In the genomic region with DNA sequence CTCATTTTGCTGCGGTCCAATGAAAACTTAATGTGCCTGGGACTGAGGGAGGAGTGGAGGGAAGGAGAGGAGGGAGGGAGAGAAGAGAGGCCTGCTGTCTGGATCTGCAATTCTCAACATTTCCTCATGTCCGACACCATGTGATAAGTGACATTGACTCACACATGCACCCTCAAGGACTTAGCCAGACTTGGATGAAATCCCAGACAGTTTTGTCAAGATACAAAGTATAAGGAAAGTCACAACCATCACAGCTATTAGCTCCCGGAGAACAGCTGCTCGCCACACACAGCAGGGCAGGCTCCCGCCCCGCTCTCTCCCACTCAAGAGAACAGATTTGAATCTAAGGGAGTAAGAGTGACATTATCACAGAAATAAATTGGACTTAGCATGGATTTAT, we compare ENCODE assay signal across 10 cellular contexts. TPM values are rescaled to one million over a fixed set of nuclear protein-coding genes. Genes with fewer than 3 reads are reported as not detected.
DNase-seq lines count a peak whose midpoint lies in the region; ATAC-seq and TF ChIP-seq lines count a peak whose summit lies in the region.
"Had no signal": no experiment of that assay in that cellular context is flagged by ENCODE, and none has a peak within 500 bp of the region (broad histone marks: within the 10 kb centered on the region; RNA-seq: fewer than 3 reads in every experiment).

No MANE protein-coding gene starts in this region.

- TF ChIP-seq POLR2A in GM18505 (IDR thresholded peaks at IDR 0.05; ENCODE audit: borderline replicate concordance, extremely low read depth, insufficient read depth, insufficient read length), result no peak

- no peaks in the 10 kb centered on the region for H3K9me3 ChIP-seq in mucosa of rectum (ENCODE audit: control insufficient read depth in 2 of 2, low read length in 2 of 2)

- H3K4me1 ChIP-seq in mucosa of rectum (ENCODE audit: control insufficient read depth in 2 of 2, insufficient read depth in 2 of 2, low read length in 2 of 2), result peaks cover 5 to 14% of the 10 kb centered on the region in 2 donors

- DNase-seq in Right ventricle myocardium inferior (ENCODE audit: missing footprints) (no peak), cardiac septum (ENCODE audit: low spot score) (no peak), dorsolateral prefrontal cortex (peak in 4 of 10 donors; percentile 53 to 66 (median 59)), RPMI8226 (no peak), mesenteric fat pad (ENCODE audit: low spot score) (no peak), D341Med (ENCODE audit: low spot score) (no peak)
- DNase-seq: 8988T, erythroblast had no signal

- ATAC-seq in Right ventricle myocardium inferior (peak; percentile 85), GM18505 (IDR thresholded peaks at IDR 0.05; ENCODE audit: unreplicated experiment) (no peak)

- no peak overlapping the region for H3K9ac ChIP-seq in mucosa of rectum (ENCODE audit: low read depth in 1 of 2, low read length in 2 of 2)

- peak overlapping the region in 51 of 59 donors; percentile 1 to 90 (median 57) for H3K27ac ChIP-seq in dorsolateral prefrontal cortex
- peak overlapping the region; percentile 27 to 46 for H3K27ac ChIP-seq in mucosa of rectum (ENCODE audit: low read depth in 2 of 2, low read length in 2 of 2)

- no peak for TF ChIP-seq CTCF in dorsolateral prefrontal cortex (IDR thresholded peaks at IDR 0.05 in 54 of 56, conservative IDR thresholded peaks at IDR 0.05 in 2 of 56; ENCODE audit: low read depth in 1 of 56, partially characterized antibody in 56 of 56)

- H3K4me3 ChIP-seq in dorsolateral prefrontal cortex, result peak overlapping the region in 1 of 59 donors; percentile 3
- no peak overlapping the region for H3K4me3 ChIP-seq in mucosa of rectum (ENCODE audit: low read length in 2 of 2)

- H3K27me3 ChIP-seq in dorsolateral prefrontal cortex (no peaks in the 10 kb centered on the region), mucosa of rectum (ENCODE audit: control insufficient read depth in 2 of 2, insufficient read depth in 2 of 2, low read length in 2 of 2) (no peaks in the 10 kb centered on the region)

- H3K36me3 ChIP-seq in mucosa of rectum (ENCODE audit: control insufficient read depth in 2 of 2, insufficient read depth in 2 of 2, low read length in 2 of 2), result peaks cover 7% of the 10 kb centered on the region in 2 donors

- intact Hi-C loops in Right ventricle myocardium inferior (cut with DNase I), result no loop called here
- intact Hi-C loops in cardiac septum (cut with DNase I), result loop anchor here (10.0 kb wide), 1 partner anchor 136 kb away; no protein-coding TSS in a partner anchor
- intact Hi-C loops in dorsolateral prefrontal cortex (cut with DNase I), result no loop called here

RNA-seq across cellular contexts. Expression of gene DNAL4, which starts 5.5 kb away (rescaled TPM):
- 10.0 TPM for total RNA-seq in Right ventricle myocardium inferior
- total RNA-seq in cardiac septum, result 8.1 TPM
- total RNA-seq in dorsolateral prefrontal cortex, result 10 to 100 TPM; 15.6 to 42.0 (median 23.9) TPM
- 7.2 TPM for total RNA-seq in mesenteric fat pad

RNA-seq across cellular contexts. Expression of gene SUN2, which starts 32.6 kb away (rescaled TPM):
- total RNA-seq in Right ventricle myocardium inferior (126 TPM), cardiac septum (130 TPM), dorsolateral prefrontal cortex (100 to 1,000 TPM; 122 to 627 (median 268) TPM), mesenteric fat pad (286 TPM)

RNA-seq across cellular contexts. Expression of gene NPTXR, which starts 55.4 kb away (rescaled TPM):
- 19.7 TPM for total RNA-seq in Right ventricle myocardium inferior
- 23.5 TPM for total RNA-seq in cardiac septum
- 100 to 1,000 TPM in 114 of 120 experiments, 10 to 100 TPM in 6; 57.3 to 255 (median 154) TPM for total RNA-seq in dorsolateral prefrontal cortex
- total RNA-seq in mesenteric fat pad, result 5.5 TPM
